ENCODE assay signal across 16 cellular contexts in genomic region chr7:135094472-135095237, GRCh38. TPM values are rescaled to one million over a fixed set of nuclear protein-coding genes. Genes with fewer than 3 reads are reported as not detected.
DNase-seq lines count a peak whose midpoint lies in the region; ATAC-seq and TF ChIP-seq lines count a peak whose summit lies in the region.
"Had no signal": no experiment of that assay in that cellular context is flagged by ENCODE, and none has a peak within 500 bp of the region (broad histone marks: within the 10 kb centered on the region; RNA-seq: fewer than 3 reads in every experiment).

No MANE protein-coding gene starts in this region.

- peaks cover 32% of the 10 kb centered on the region for H3K4me1 Mint-ChIP-seq in Caco-2 (ENCODE audit: low read depth, unreplicated experiment)
- peaks cover 16% of the 10 kb centered on the region for H3K4me1 Mint-ChIP-seq in progenitor cell of endocrine pancreas (ENCODE audit: low read depth)
- H3K4me1 Mint-ChIP-seq: H9 had no signal

- TF ChIP-seq POLR2A in gastrocnemius medialis (IDR thresholded peaks at IDR 0.05), result no peak

- H3K27ac ChIP-seq in hepatocyte (peak overlapping the region; percentile 1), ascending aorta (no peak overlapping the region), gastrocnemius medialis (no peak overlapping the region)
- H3K27ac ChIP-seq: A549, GM23248 had no signal

- CTCF ChIA-PET in Caco-2 (lab: Charles Lee), result interaction anchor here (0.6 kb wide), 1 partner anchor 95 kb away, joined by 5 read pairs; no protein-coding TSS in a partner anchor

- no peak overlapping the region for H2AFZ ChIP-seq in hepatocyte
- H2AFZ ChIP-seq: GM23248 had no signal

- no peak overlapping the region for H3K4me3 ChIP-seq in Caco-2 (ENCODE audit: low read depth, low read length)
- H3K4me3 ChIP-seq in hepatocyte, result no peak overlapping the region
- H3K4me3 ChIP-seq in ascending aorta, result no peak overlapping the region
- H3K4me3 ChIP-seq in gastrocnemius medialis, result no peak overlapping the region
- H3K4me3 ChIP-seq: A549, GM23248 had no signal

- DNase-seq in Caco-2 (no peak), HuH-7.5 (ENCODE audit: low spot score) (peak; percentile 10), hepatocyte (ENCODE audit: low spot score) (no peak), progenitor cell of endocrine pancreas (ENCODE audit: low spot score, unreplicated experiment) (no peak), ascending aorta (ENCODE audit: low spot score in 2 of 2) (no peak), NCI-H524 treated with DMSO at 0.1 percent for 48 hours (lab: John Stamatoyannopoulos, UW) (no peak), gastrocnemius medialis (no peak)
- DNase-seq: BE2C; CD8-positive, alpha-beta T cell; COR-L47; DND-41; GDM1; GM23248; H9 had no signal

- no peaks in the 10 kb centered on the region for H3K36me3 Mint-ChIP-seq in Caco-2 (ENCODE audit: insufficient read depth, unreplicated experiment)
- peaks cover 1% of the 10 kb centered on the region for H3K36me3 Mint-ChIP-seq in progenitor cell of endocrine pancreas (ENCODE audit: insufficient read depth)
- H3K36me3 Mint-ChIP-seq: CD14-positive monocyte had no signal

- H3K27ac Mint-ChIP-seq in Caco-2 (ENCODE audit: unreplicated experiment) (no peak overlapping the region), progenitor cell of endocrine pancreas (peak overlapping the region; percentile 62)
- H3K27ac Mint-ChIP-seq: CD14-positive monocyte; CD8-positive, alpha-beta T cell had no signal

- H3K27me3 ChIP-seq in Caco-2 (replicated peaks; ENCODE audit: control insufficient read depth, insufficient read depth, low read length), result no peaks in the 10 kb centered on the region
- H3K27me3 ChIP-seq in hepatocyte, result no peaks in the 10 kb centered on the region
- H3K27me3 ChIP-seq in ascending aorta, result no peaks in the 10 kb centered on the region
- H3K27me3 ChIP-seq in gastrocnemius medialis, result no peaks in the 10 kb centered on the region
- H3K27me3 ChIP-seq: BE2C had no signal

- H3K9me2 ChIP-seq in hepatocyte (replicated peaks; ENCODE audit: insufficient read depth), result no peaks in the 10 kb centered on the region

- H4K20me1 ChIP-seq in hepatocyte (ENCODE audit: insufficient read depth, poor library complexity, severe bottlenecking), result no peaks in the 10 kb centered on the region

- 69% methylated on average over 2 of the region's 2 CpGs for WGBS in hepatocyte (ENCODE audit: low lambda C conversion rate, missing lambda C conversion rate)

- H3K4me1 ChIP-seq in Caco-2 (peaks cover 51% of the 10 kb centered on the region), hepatocyte (ENCODE audit: insufficient read depth) (peaks cover 7% of the 10 kb centered on the region), ascending aorta (no peaks in the 10 kb centered on the region), gastrocnemius medialis (no peaks in the 10 kb centered on the region)
- H3K4me1 ChIP-seq: A549, BE2C had no signal

- H3K9me3 Mint-ChIP-seq in Caco-2 (ENCODE audit: unreplicated experiment) (peaks cover 14% of the 10 kb centered on the region), progenitor cell of endocrine pancreas (ENCODE audit: low read depth) (peaks cover 7% of the 10 kb centered on the region)

- no peak for ATAC-seq in gastrocnemius medialis
- ATAC-seq: A549; CD8-positive, alpha-beta T cell had no signal

- in situ Hi-C loops in gastrocnemius medialis (cut with MboI; ENCODE audit: low sequenced_read_pairs in 4 of 4), result no loop called here

- H3K79me2 ChIP-seq in hepatocyte, result no peaks in the 10 kb centered on the region

- H3K9me3 ChIP-seq in Caco-2 (no peaks in the 10 kb centered on the region), hepatocyte (ENCODE audit: low read depth) (no peaks in the 10 kb centered on the region), ascending aorta (no peaks in the 10 kb centered on the region), gastrocnemius medialis (no peaks in the 10 kb centered on the region)
- H3K9me3 ChIP-seq: A549, BE2C had no signal

- intact Hi-C loops in Caco-2 (cut with micrococcal nuclease; ENCODE audit: unreplicated experiment) (loop anchor here (1.0 kb wide), 2 partner anchors 53 to 103 kb away; no protein-coding TSS in a partner anchor), ascending aorta (cut with DNase I) (no loop called here), gastrocnemius medialis (cut with DNase I; ENCODE audit: low total_unique reads) (no loop called here)

- H3K36me3 ChIP-seq in Caco-2 (ENCODE audit: control insufficient read depth, insufficient read depth, low read length), result no peaks in the 10 kb centered on the region
- no peaks in the 10 kb centered on the region for H3K36me3 ChIP-seq in hepatocyte (replicated peaks; ENCODE audit: insufficient read depth, low read depth)
- no peaks in the 10 kb centered on the region for H3K36me3 ChIP-seq in ascending aorta
- H3K36me3 ChIP-seq in gastrocnemius medialis, result no peaks in the 10 kb centered on the region
- H3K36me3 ChIP-seq: BE2C had no signal

- no TSS peak for BruUV-seq in Caco-2 (replicated peaks; lab: Mats Ljungman, UMichigan)

- H3K4me3 Mint-ChIP-seq in Caco-2 (ENCODE audit: unreplicated experiment) (peak overlapping the region; percentile 10), progenitor cell of endocrine pancreas (ENCODE audit: low read depth) (no peak overlapping the region)
- H3K4me3 Mint-ChIP-seq: CD14-positive monocyte; CD8-positive, alpha-beta T cell; H9 had no signal

- H3K27me3 Mint-ChIP-seq in Caco-2 (ENCODE audit: insufficient read depth, unreplicated experiment) (no peaks in the 10 kb centered on the region), progenitor cell of endocrine pancreas (no peaks in the 10 kb centered on the region)

- POLR2A ChIA-PET in Caco-2 (lab: Charles Lee), result no interaction called here

- TF ChIP-seq CTCF in Caco-2 (IDR thresholded peaks at IDR 0.05; ENCODE audit: insufficient read depth in 1 of 2, low read depth in 1 of 2, low read length in 1 of 2, severe bottlenecking in 1 of 2, unreplicated experiment in 1 of 2) (no peak), hepatocyte (IDR thresholded peaks at IDR 0.05; ENCODE audit: poor library complexity) (no peak), progenitor cell of endocrine pancreas (IDR thresholded peaks at IDR 0.05; ENCODE audit: unreplicated experiment) (no peak), ascending aorta (IDR thresholded peaks at IDR 0.05) (no peak), gastrocnemius medialis (IDR thresholded peaks at IDR 0.05 in 4 of 5, conservative IDR thresholded peaks at IDR 0.05 in 1 of 5) (no peak)

- H3K4me2 ChIP-seq in hepatocyte, result no peak overlapping the region
- H3K4me2 ChIP-seq: A549 had no signal

RNA-seq across cellular contexts. Expression of gene TMEM140, which starts 53.2 kb away (rescaled TPM):
- 3.8 and 6.1 TPM in 2 replicates for total RNA-seq in Caco-2 (2022)
- total RNA-seq in hepatocyte, result 19.4 and 20.8 TPM in 2 replicates
- polyA plus RNA-seq in hepatocyte, result 12.9 and 23.1 TPM in 2 replicates
- 0.14 TPM in 1 of 2 replicates, not detected in the other for total RNA-seq in progenitor cell of endocrine pancreas
- total RNA-seq in ascending aorta, result 26.9 TPM
- 100 to 1,000 TPM; 116 to 179 (median 145) TPM for total RNA-seq in gastrocnemius medialis
- total RNA-seq: H9 had no signal
